Comparison of ENCODE assay signal across 27 cellular contexts in genomic region chr7:159093351-159093971, GRCh38. TPM values are rescaled to one million over a fixed set of nuclear protein-coding genes. Genes with fewer than 3 reads are reported as not detected.
A peak's percentile ranks its signal among the peaks of the same experiment; 100 is the strongest.
DNase-seq lines count a peak whose midpoint lies in the region; ATAC-seq, FAIRE-seq and TF ChIP-seq lines count a peak whose summit lies in the region.
"Had no signal": no experiment of that assay in that cellular context is flagged by ENCODE, and none has a peak within 500 bp of the region (broad histone marks: within the 10 kb centered on the region; RNA-seq: fewer than 3 reads in every experiment).

No MANE protein-coding gene starts in this region.

- FAIRE-seq in small intestine (lab: Jason Lieb, UNC): no peak
- FAIRE-seq: A549, endometrium, GM12878 had no signal

- H3K27ac ChIP-seq in RWPE2 (ENCODE audit: poor library complexity, severe bottlenecking) (no peak overlapping the region), layer of hippocampus (ENCODE audit: low read depth, low read length) (peak overlapping the region; percentile 30), transverse colon (no peak overlapping the region), small intestine (ENCODE audit: low read depth in 1 of 2, low read length in 1 of 2) (no peak overlapping the region)
- H3K27ac ChIP-seq: A549, adrenal gland, KMS-11, ovary, right lobe of liver, suprapubic skin had no signal

- no peaks in the 10 kb centered on the region for H3K9me3 Mint-ChIP-seq in activated CD4-positive, alpha-beta memory T cell treated with anti-CD3 and anti-CD28 coated beads, Interleukin-2, amount 10 ng/mL, durations not matched to agents 7 days and 5 days
- H3K9me3 Mint-ChIP-seq in activated CD4-positive, alpha-beta memory T cell treated with anti-CD3 and anti-CD28 coated beads for 36 hours: no peaks in the 10 kb centered on the region
- H3K9me3 Mint-ChIP-seq: naive thymus-derived CD8-positive, alpha-beta T cell had no signal

- POLR2A ChIA-PET in activated CD4-positive, alpha-beta memory T cell treated with anti-CD3 and anti-CD28 coated beads, Interleukin-2, amount 10 ng/mL, durations not matched to agents 7 days and 5 days (lab: Charles Lee): no interaction called here
- POLR2A ChIA-PET in activated CD4-positive, alpha-beta memory T cell treated with anti-CD3 and anti-CD28 coated beads for 36 hours (lab: Charles Lee): no interaction called here

- no peak overlapping the region for H3K4me3 Mint-ChIP-seq in activated CD4-positive, alpha-beta memory T cell treated with anti-CD3 and anti-CD28 coated beads, Interleukin-2, amount 10 ng/mL, durations not matched to agents 7 days and 5 days
- H3K4me3 Mint-ChIP-seq in activated CD4-positive, alpha-beta memory T cell treated with anti-CD3 and anti-CD28 coated beads for 36 hours: no peak overlapping the region
- H3K4me3 Mint-ChIP-seq: activated CD4-positive, alpha-beta T cell treated with anti-CD3 and anti-CD28 coated beads for 36 hours; naive thymus-derived CD8-positive, alpha-beta T cell had no signal

- DNase-seq in activated CD4-positive, alpha-beta memory T cell treated with anti-CD3 and anti-CD28 coated beads, Interleukin-2, amount 10 ng/mL, durations not matched to agents 7 days and 5 days: peak; percentile 13
- DNase-seq in activated CD4-positive, alpha-beta memory T cell treated with anti-CD3 and anti-CD28 coated beads for 36 hours: no peak
- DNase-seq in RWPE2 (ENCODE audit: low spot score) (peak; percentile 45), transverse colon (peak; percentile 5), foreskin fibroblast (no peak), A172 (ENCODE audit: low spot score) (no peak), small intestine (no peak)
- DNase-seq: activated CD4-positive, alpha-beta T cell treated with anti-CD3 and anti-CD28 coated beads for 36 hours; cortex of kidney; DND-41; left colon; naive thymus-derived CD8-positive, alpha-beta T cell; NCI-H1092; NCI-H2029; NCI-H345; right lobe of liver had no signal

- H3K27ac Mint-ChIP-seq in activated CD4-positive, alpha-beta memory T cell treated with anti-CD3 and anti-CD28 coated beads, Interleukin-2, amount 10 ng/mL, durations not matched to agents 7 days and 5 days: no peak overlapping the region
- no peak overlapping the region for H3K27ac Mint-ChIP-seq in activated CD4-positive, alpha-beta memory T cell treated with anti-CD3 and anti-CD28 coated beads for 36 hours
- H3K27ac Mint-ChIP-seq: activated CD4-positive, alpha-beta T cell treated with anti-CD3 and anti-CD28 coated beads for 36 hours had no signal

- H3K27me3 Mint-ChIP-seq in activated CD4-positive, alpha-beta memory T cell treated with anti-CD3 and anti-CD28 coated beads, Interleukin-2, amount 10 ng/mL, durations not matched to agents 7 days and 5 days: no peaks in the 10 kb centered on the region
- H3K27me3 Mint-ChIP-seq in activated CD4-positive, alpha-beta memory T cell treated with anti-CD3 and anti-CD28 coated beads for 36 hours: no peaks in the 10 kb centered on the region
- H3K27me3 Mint-ChIP-seq: activated CD4-positive, alpha-beta T cell treated with anti-CD3 and anti-CD28 coated beads for 36 hours; naive thymus-derived CD8-positive, alpha-beta T cell had no signal

- CTCF ChIA-PET in activated CD4-positive, alpha-beta memory T cell treated with anti-CD3 and anti-CD28 coated beads, Interleukin-2, amount 10 ng/mL, durations not matched to agents 7 days and 5 days (lab: Charles Lee): no interaction called here
- CTCF ChIA-PET in activated CD4-positive, alpha-beta memory T cell treated with anti-CD3 and anti-CD28 coated beads for 36 hours (lab: Charles Lee): no interaction called here

- H3K9me3 ChIP-seq in RWPE2 (ENCODE audit: severe bottlenecking) (no peaks in the 10 kb centered on the region), transverse colon (no peaks in the 10 kb centered on the region), small intestine (ENCODE audit: control insufficient read depth, low read depth) (no peaks in the 10 kb centered on the region)
- H3K9me3 ChIP-seq: A549, adrenal gland, BE2C, breast epithelium, Caco-2, ovary, right lobe of liver, suprapubic skin had no signal

- ATAC-seq in RWPE2 (ENCODE audit: low read depth): no peak
- ATAC-seq: GM12878; left colon; naive thymus-derived CD8-positive, alpha-beta T cell; right lobe of liver had no signal

- WGBS in transverse colon (ENCODE audit: low coverage in 1 of 2), 2 donors: 80 to 89% methylated on average over 1 to 19 of the region's 31 CpGs
- 86 to 91% (median 90%) methylated on average over 31 of the region's 31 CpGs for WGBS in small intestine, 3 donors

- H3K4me3 ChIP-seq in RWPE2 (ENCODE audit: severe bottlenecking): no peak overlapping the region
- no peak overlapping the region for H3K4me3 ChIP-seq in transverse colon
- no peak overlapping the region for H3K4me3 ChIP-seq in foreskin fibroblast (ENCODE audit: low read depth in 1 of 2, low read length in 2 of 2)
- no peak overlapping the region for H3K4me3 ChIP-seq in small intestine (ENCODE audit: low read depth in 1 of 2, low read length in 2 of 2)
- H3K4me3 ChIP-seq: A549, adrenal gland, breast epithelium, GM12878, ovary, right lobe of liver, suprapubic skin had no signal

- no peaks in the 10 kb centered on the region for H3K36me3 Mint-ChIP-seq in activated CD4-positive, alpha-beta memory T cell treated with anti-CD3 and anti-CD28 coated beads, Interleukin-2, amount 10 ng/mL, durations not matched to agents 7 days and 5 days (ENCODE audit: low read depth)
- H3K36me3 Mint-ChIP-seq in activated CD4-positive, alpha-beta memory T cell treated with anti-CD3 and anti-CD28 coated beads for 36 hours: no peaks in the 10 kb centered on the region
- H3K36me3 Mint-ChIP-seq: naive thymus-derived CD8-positive, alpha-beta T cell had no signal

- H3K4me1 Mint-ChIP-seq in activated CD4-positive, alpha-beta memory T cell treated with anti-CD3 and anti-CD28 coated beads, Interleukin-2, amount 10 ng/mL, durations not matched to agents 7 days and 5 days: no peaks in the 10 kb centered on the region
- no peaks in the 10 kb centered on the region for H3K4me1 Mint-ChIP-seq in activated CD4-positive, alpha-beta memory T cell treated with anti-CD3 and anti-CD28 coated beads for 36 hours (ENCODE audit: low read depth)
- H3K4me1 Mint-ChIP-seq: naive thymus-derived CD8-positive, alpha-beta T cell had no signal

- no peak for TF ChIP-seq CTCF in RWPE2 (IDR thresholded peaks at IDR 0.05; ENCODE audit: poor library complexity, severe bottlenecking)
- TF ChIP-seq CTCF in transverse colon (IDR thresholded peaks at IDR 0.05): no peak
- TF ChIP-seq CTCF in foreskin fibroblast (IDR thresholded peaks at IDR 0.05; ENCODE audit: low read depth, low read length): no peak

- intact Hi-C loops in activated CD4-positive, alpha-beta memory T cell treated with anti-CD3 and anti-CD28 coated beads for 36 hours (cut with micrococcal nuclease): no loop called here
- intact Hi-C loops in transverse colon (cut with DNase I; ENCODE audit: low total_unique reads): no loop called here

- TF ChIP-seq EP300 in transverse colon (IDR thresholded peaks at IDR 0.05; ENCODE audit: low read depth): no peak

- TF ChIP-seq POLR2A in transverse colon (IDR thresholded peaks at IDR 0.05): no peak

- in situ Hi-C loops in transverse colon (cut with MboI; ENCODE audit: low pct_ligation_motif_present in 1 of 4, low pct_unique_long_range_greater_than_20kb in 1 of 4, low sequenced_read_pairs in 3 of 4): no loop called here

- H3K27me3 ChIP-seq in RWPE2 (ENCODE audit: insufficient read depth, poor library complexity, severe bottlenecking) (no peaks in the 10 kb centered on the region), layer of hippocampus (ENCODE audit: control insufficient read depth, insufficient read depth, low read length) (no peaks in the 10 kb centered on the region), transverse colon (no peaks in the 10 kb centered on the region), small intestine (ENCODE audit: control insufficient read depth in 2 of 2, insufficient read depth in 2 of 2, low read length in 2 of 2) (no peaks in the 10 kb centered on the region)
- H3K27me3 ChIP-seq: adrenal gland, BE2C, breast epithelium, ovary, right lobe of liver had no signal

- H3K36me3 ChIP-seq in RWPE2 (ENCODE audit: low read depth) (no peaks in the 10 kb centered on the region), transverse colon (no peaks in the 10 kb centered on the region), small intestine (ENCODE audit: control insufficient read depth in 2 of 2, insufficient read depth in 2 of 2, low read length in 2 of 2) (no peaks in the 10 kb centered on the region)
- H3K36me3 ChIP-seq: adrenal gland, BE2C, breast epithelium, ovary, right lobe of liver, suprapubic skin had no signal

- H3K4me1 ChIP-seq in RWPE2 (ENCODE audit: insufficient read depth, poor library complexity, severe bottlenecking): no peaks in the 10 kb centered on the region
- H3K4me1 ChIP-seq in transverse colon: peaks cover 0 to 2% (median 0%) of the 10 kb centered on the region in 4 donors
- no peaks in the 10 kb centered on the region for H3K4me1 ChIP-seq in small intestine (ENCODE audit: control insufficient read depth in 2 of 2, insufficient read depth in 1 of 2, low read depth in 1 of 2, low read length in 1 of 2)
- H3K4me1 ChIP-seq: A549, adrenal gland, Caco-2, right lobe of liver, suprapubic skin had no signal

RNA-seq across cellular contexts. Expression of gene VIPR2, which starts 51.2 kb away (rescaled TPM):
- total RNA-seq in activated CD4-positive, alpha-beta memory T cell treated with anti-CD3 and anti-CD28 coated beads, Interleukin-2, amount 10 ng/mL, durations not matched to agents 7 days and 5 days: under 1 TPM; 0.13 to 0.23 TPM
- under 1 TPM; 0.55 to 0.56 TPM for total RNA-seq in activated CD4-positive, alpha-beta memory T cell treated with anti-CD3 and anti-CD28 coated beads for 36 hours
- total RNA-seq in transverse colon: 1 to 10 TPM; 1.8 to 3.7 (median 2.7) TPM
- total RNA-seq in A172 (2014; rRNA removed; shearing (Covaris generic)): 0.12 TPM in 1 of 2 replicates, not detected in the other
- polyA plus RNA-seq in small intestine: 1 to 10 TPM in 1 of 3 donors, under 1 TPM in 1, not detected in 1; 0.81 to 1.2 TPM
- total RNA-seq: Caco-2, GM12878 had no signal
- polyA plus RNA-seq: A549, GM12878 had no signal

Comparison
In these comparisons a context has a peak if more than half of its experiments do, and no peak if none do; other contexts are left out.
1. DNase-seq: peak in activated CD4-positive, alpha-beta memory T cell treated with anti-CD3 and anti-CD28 coated beads, Interleukin-2, amount 10 ng/mL, durations not matched to agents 7 days and 5 days (single experiment), RWPE2 (single experiment) and transverse colon (single experiment); none in activated CD4-positive, alpha-beta memory T cell treated with anti-CD3 and anti-CD28 coated beads for 36 hours (single experiment), foreskin fibroblast (0 of 2), A172 (single experiment) and small intestine (single experiment).